ENCODE assay signal across 24 cellular contexts in genomic region chr5:21573915-21574314, GRCh38.
DNase-seq lines count a peak whose midpoint lies in the region.
"Had no signal": no experiment of that assay in that cellular context is flagged by ENCODE, and none has a peak within 500 bp of the region (broad histone marks: within the 10 kb centered on the region; RNA-seq: fewer than 3 reads in every experiment).

No MANE protein-coding gene starts in this region.

- no peaks in the 10 kb centered on the region for H3K9me3 ChIP-seq in SJCRH30 (replicated peaks)
- H3K9me3 ChIP-seq: Peyer's patch, spleen had no signal

- H3K27ac ChIP-seq in SJCRH30 = peak overlapping the region; percentile 90
- H3K27ac ChIP-seq: Peyer's patch, spleen had no signal

- no peaks in the 10 kb centered on the region for H3K27me3 ChIP-seq in SJCRH30
- H3K27me3 ChIP-seq: Peyer's patch, spleen had no signal

- H3K36me3 ChIP-seq in SJCRH30 = no peaks in the 10 kb centered on the region
- H3K36me3 ChIP-seq: Peyer's patch, spleen had no signal

- DNase-seq in NCI-H1092 (lab: John Stamatoyannopoulos, UW) = peak; percentile 39
- DNase-seq in NCI-H1092 treated with DMSO at 0.1 percent for 48 hours (lab: John Stamatoyannopoulos, UW) = no peak
- DNase-seq in NCI-H1436 (lab: John Stamatoyannopoulos, UW) = peak; percentile 72
- peak; percentile 41 to 67 for DNase-seq in SJCRH30
- DNase-seq in pons (ENCODE audit: low spot score) = peak; percentile 21
- DNase-seq in activated CD8-positive, alpha-beta memory T cell treated with anti-CD3 and anti-CD28 coated beads, Interleukin-2, amount 50 U/mL, for 48 hours = no peak
- DNase-seq in NCI-H1694 (lab: John Stamatoyannopoulos, UW) = no peak
- DNase-seq in cortex of kidney (lab: John Stamatoyannopoulos, UW) = no peak
- DNase-seq: 8988T; activated CD4-positive, alpha-beta T cell treated with anti-CD3 and anti-CD28 coated beads for 36 hours; activated naive CD4-positive, alpha-beta T cell treated with anti-CD3 and anti-CD28 coated beads, Interleukin-2, amount 10 ng/mL, durations not matched to agents 7 days and 5 days; amygdala; caudate nucleus; DND-41; GOT3; IMR-90; naive B cell; NCI-H1694 treated with DMSO at 0.1 percent for 48 hours; NCI-H446; Peyer's patch; spleen; stimulated activated CD4-positive, alpha-beta T cell treated with anti-CD3 and anti-CD28 coated beads, Interleukin-2, amount 100 ng/mL, for 48 hours; stimulated activated naive B cell treated with anti-CD40 and anti-IgM and Interleukin-4, amounts not matched to agents 10 μg/mL and 1 μg/mL and 100 μg/mL, for 72 hours; T-helper 17 cell had no signal

- H3K4me1 ChIP-seq in SJCRH30 = peaks cover 13% of the 10 kb centered on the region; the same call in 1 of the 2 replicates
- H3K4me1 ChIP-seq: Peyer's patch, spleen had no signal

- peak overlapping the region; percentile 51 for H3K4me3 ChIP-seq in SJCRH30
- H3K4me3 ChIP-seq: Peyer's patch, spleen had no signal

Comparison
In these comparisons a context has a peak if more than half of its experiments do, and no peak if none do; other contexts are left out.
1. DNase-seq: peak in NCI-H1092 (single experiment), NCI-H1436 (single experiment), SJCRH30 (2 of 2) and pons (single experiment); none in NCI-H1092 treated with DMSO at 0.1 percent for 48 hours (single experiment), activated CD8-positive, alpha-beta memory T cell treated with anti-CD3 and anti-CD28 coated beads, Interleukin-2, amount 50 U/mL, for 48 hours (single experiment), NCI-H1694 (single experiment) and cortex of kidney (single experiment).